8 cellular contexts compared by ENCODE assay signal in the genomic region with DNA sequence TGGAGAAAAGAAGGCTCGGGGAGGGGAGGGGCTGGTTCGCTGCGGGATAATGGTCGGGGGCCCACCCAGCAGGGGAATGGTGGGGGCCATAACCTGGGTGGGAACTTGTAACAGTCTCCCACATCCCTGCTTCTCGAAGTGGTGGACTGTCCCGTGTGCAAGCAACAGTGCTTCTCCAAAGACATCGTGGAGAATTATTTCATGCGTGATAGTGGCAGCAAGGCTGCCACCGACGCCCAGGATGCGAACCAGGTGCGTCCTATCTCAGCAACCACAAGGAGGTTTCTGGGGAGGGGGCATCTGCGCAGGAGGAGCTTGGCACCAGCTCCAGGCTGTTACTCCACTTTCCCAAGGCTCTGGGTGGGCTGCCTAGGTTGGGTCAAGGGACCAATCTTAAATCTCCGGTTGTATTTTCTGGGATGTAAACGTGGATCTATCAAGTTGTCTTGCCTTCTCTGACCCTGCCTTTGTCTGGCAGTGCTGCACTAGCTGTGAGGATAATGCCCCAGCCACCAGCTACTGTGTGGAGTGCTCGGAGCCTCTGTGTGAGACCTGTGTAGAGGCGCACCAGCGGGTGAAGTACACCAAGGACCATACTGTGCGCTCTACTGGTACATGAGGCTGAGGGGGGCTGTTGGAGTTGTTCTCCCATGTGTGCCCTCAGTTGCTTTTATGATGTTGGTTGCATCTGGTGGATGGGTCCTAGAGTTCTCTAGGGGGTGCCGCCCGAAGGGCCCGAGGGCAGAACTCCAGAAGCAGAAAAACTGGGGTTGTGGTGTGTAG. TPM values are rescaled to one million over a fixed set of nuclear protein-coding genes. Genes with fewer than 3 reads are reported as not detected.
DNase-seq lines count a peak whose midpoint lies in the region; ATAC-seq and TF ChIP-seq lines count a peak whose summit lies in the region.

No MANE protein-coding gene starts in this region.

- H3K36me3 ChIP-seq in H7 (replicated peaks; ENCODE audit: control insufficient read depth, insufficient read depth, low read length): peaks cover 52% of the 10 kb centered on the region
- peaks cover 49% of the 10 kb centered on the region for H3K36me3 ChIP-seq in skeletal muscle satellite cell (ENCODE audit: insufficient read depth, low read length)

- H3K27ac Mint-ChIP-seq in activated CD4-positive, alpha-beta memory T cell treated with anti-CD3 and anti-CD28 coated beads, Interleukin-2, amount 10 ng/mL, durations not matched to agents 7 days and 5 days: peak overlapping the region; percentile 82
- peak overlapping the region; percentile 94 for H3K27ac Mint-ChIP-seq in glutamatergic neuron (ENCODE audit: unreplicated experiment)

- DNase-seq in H7 (peak; percentile 49), glutamatergic neuron (no peak), D341Med (ENCODE audit: low spot score) (no peak), NOMO-1 treated with dmso at 0.1 percent for 144 hours (lab: John Stamatoyannopoulos, UW; ENCODE audit: unreplicated experiment) (no peak)
- no peak for DNase-seq in activated CD4-positive, alpha-beta memory T cell treated with anti-CD3 and anti-CD28 coated beads, Interleukin-2, amount 10 ng/mL, durations not matched to agents 7 days and 5 days
- no peak for DNase-seq in activated effector memory CD4-positive, alpha-beta T cell treated with Interleukin-2 at 50 U/mL for 16 hours

- POLR2A ChIA-PET in activated CD4-positive, alpha-beta memory T cell treated with anti-CD3 and anti-CD28 coated beads, Interleukin-2, amount 10 ng/mL, durations not matched to agents 7 days and 5 days (lab: Charles Lee): interaction anchor here (0.8 to 5.9 kb wide), 7 partner anchors 9 to 35 kb away, joined by 3 to 89 read pairs (median 15); a partner anchor contains a TSS

- no peaks in the 10 kb centered on the region for H3K9me3 Mint-ChIP-seq in activated CD4-positive, alpha-beta memory T cell treated with anti-CD3 and anti-CD28 coated beads, Interleukin-2, amount 10 ng/mL, durations not matched to agents 7 days and 5 days
- H3K9me3 Mint-ChIP-seq in glutamatergic neuron (ENCODE audit: unreplicated experiment): peaks cover 22% of the 10 kb centered on the region

- H3K27me3 ChIP-seq in H7 (ENCODE audit: control insufficient read depth, insufficient read depth, low read length) (peaks cover 5% of the 10 kb centered on the region), skeletal muscle satellite cell (ENCODE audit: control insufficient read depth, insufficient read depth, low read length) (no peaks in the 10 kb centered on the region)

- no peak for ATAC-seq in HG02970 (IDR thresholded peaks at IDR 0.05; ENCODE audit: low FRiP score, unreplicated experiment)

- H3K4me3 ChIP-seq in H7 (ENCODE audit: insufficient read depth, low read depth, low read length): peak overlapping the region; percentile 97
- peak overlapping the region; percentile 99 for H3K4me3 ChIP-seq in skeletal muscle satellite cell (ENCODE audit: low read length)

- H3K36me3 Mint-ChIP-seq in activated CD4-positive, alpha-beta memory T cell treated with anti-CD3 and anti-CD28 coated beads, Interleukin-2, amount 10 ng/mL, durations not matched to agents 7 days and 5 days (ENCODE audit: low read depth): peaks cover 53% of the 10 kb centered on the region
- H3K36me3 Mint-ChIP-seq in glutamatergic neuron (ENCODE audit: unreplicated experiment): no peaks in the 10 kb centered on the region

- no peak for TF ChIP-seq CTCF in glutamatergic neuron (IDR thresholded peaks at IDR 0.05; ENCODE audit: partially characterized antibody, unreplicated experiment)

- H3K4me1 ChIP-seq in skeletal muscle satellite cell (ENCODE audit: control insufficient read depth, insufficient read depth, low read length): peaks cover 20% of the 10 kb centered on the region

- H3K4me1 Mint-ChIP-seq in activated CD4-positive, alpha-beta memory T cell treated with anti-CD3 and anti-CD28 coated beads, Interleukin-2, amount 10 ng/mL, durations not matched to agents 7 days and 5 days: peaks cover 36% of the 10 kb centered on the region
- peaks cover 10% of the 10 kb centered on the region for H3K4me1 Mint-ChIP-seq in glutamatergic neuron (ENCODE audit: low read depth, unreplicated experiment)

- no peaks in the 10 kb centered on the region for H3K9me3 ChIP-seq in skeletal muscle satellite cell (replicated peaks; ENCODE audit: low read length)

- peaks cover 4% of the 10 kb centered on the region for H3K27me3 Mint-ChIP-seq in activated CD4-positive, alpha-beta memory T cell treated with anti-CD3 and anti-CD28 coated beads, Interleukin-2, amount 10 ng/mL, durations not matched to agents 7 days and 5 days
- peaks cover 18% of the 10 kb centered on the region for H3K27me3 Mint-ChIP-seq in glutamatergic neuron (ENCODE audit: unreplicated experiment)

- peak overlapping the region; percentile 95 for H3K9ac ChIP-seq in skeletal muscle satellite cell (ENCODE audit: low read depth, low read length)

- CTCF ChIA-PET in activated CD4-positive, alpha-beta memory T cell treated with anti-CD3 and anti-CD28 coated beads, Interleukin-2, amount 10 ng/mL, durations not matched to agents 7 days and 5 days (lab: Charles Lee): interaction anchor here (1.0 to 2.5 kb wide), 3 partner anchors 25 to 36 kb away, joined by 3 to 14 read pairs (median 4); a partner anchor contains a TSS

- peak overlapping the region; percentile 99 for H3K4me2 ChIP-seq in skeletal muscle satellite cell (ENCODE audit: low read length)

- peak overlapping the region; percentile 96 for H3K4me3 Mint-ChIP-seq in activated CD4-positive, alpha-beta memory T cell treated with anti-CD3 and anti-CD28 coated beads, Interleukin-2, amount 10 ng/mL, durations not matched to agents 7 days and 5 days
- H3K4me3 Mint-ChIP-seq in glutamatergic neuron (ENCODE audit: unreplicated experiment): peak overlapping the region; percentile 97

RNA-seq across cellular contexts. Expression of a gene that starts 1.6 kb away (rescaled TPM):
- 1,648 and 1,979 TPM in 2 replicates for total RNA-seq in H7 (2014; rRNA removed; shearing (Covaris generic))
- 100 to 1,000 TPM; 345 TPM for total RNA-seq in activated CD4-positive, alpha-beta memory T cell treated with anti-CD3 and anti-CD28 coated beads, Interleukin-2, amount 10 ng/mL, durations not matched to agents 7 days and 5 days
- 361 TPM for total RNA-seq in glutamatergic neuron (ENCODE audit: unreplicated experiment)
- total RNA-seq in skeletal muscle satellite cell (2012; rRNA removed): 252 and 323 TPM in 2 replicates

RNA-seq across cellular contexts. Expression of a gene that starts 9.4 kb away (rescaled TPM):
- total RNA-seq in H7 (2014; rRNA removed; shearing (Covaris generic)): 85.9 and 96.2 TPM in 2 replicates
- 100 to 1,000 TPM; 137 to 144 TPM for total RNA-seq in activated CD4-positive, alpha-beta memory T cell treated with anti-CD3 and anti-CD28 coated beads, Interleukin-2, amount 10 ng/mL, durations not matched to agents 7 days and 5 days
- 108 TPM for total RNA-seq in glutamatergic neuron (ENCODE audit: unreplicated experiment)
- 86.4 and 113 TPM in 2 replicates for total RNA-seq in skeletal muscle satellite cell (2012; rRNA removed)

RNA-seq across cellular contexts. Expression of a gene that starts 12.9 kb away (rescaled TPM):
- 131 and 188 TPM in 2 replicates for total RNA-seq in H7 (2014; rRNA removed; shearing (Covaris generic))
- 10 to 100 TPM; 87.5 to 92.4 TPM for total RNA-seq in activated CD4-positive, alpha-beta memory T cell treated with anti-CD3 and anti-CD28 coated beads, Interleukin-2, amount 10 ng/mL, durations not matched to agents 7 days and 5 days
- 118 TPM for total RNA-seq in glutamatergic neuron (ENCODE audit: unreplicated experiment)
- 64.6 and 93.0 TPM in 2 replicates for total RNA-seq in skeletal muscle satellite cell (2012; rRNA removed)

RNA-seq across cellular contexts. Expression of a gene that starts 25.9 kb away (rescaled TPM):
- 12.6 and 20.4 TPM in 2 replicates for total RNA-seq in H7 (2014; rRNA removed; shearing (Covaris generic))
- total RNA-seq in activated CD4-positive, alpha-beta memory T cell treated with anti-CD3 and anti-CD28 coated beads, Interleukin-2, amount 10 ng/mL, durations not matched to agents 7 days and 5 days: 10 to 100 TPM; 15.8 to 17.4 TPM
- total RNA-seq in glutamatergic neuron (ENCODE audit: unreplicated experiment): 27.2 TPM
- total RNA-seq in skeletal muscle satellite cell (2012; rRNA removed): 7.1 and 9.0 TPM in 2 replicates

RNA-seq across cellular contexts. Expression of a gene that starts 27.7 kb away (rescaled TPM):
- total RNA-seq in H7 (2014; rRNA removed; shearing (Covaris generic)): 11.0 and 12.5 TPM in 2 replicates
- total RNA-seq in activated CD4-positive, alpha-beta memory T cell treated with anti-CD3 and anti-CD28 coated beads, Interleukin-2, amount 10 ng/mL, durations not matched to agents 7 days and 5 days: 10 to 100 TPM; 21.6 to 22.9 TPM
- 27.3 TPM for total RNA-seq in glutamatergic neuron (ENCODE audit: unreplicated experiment)
- total RNA-seq in skeletal muscle satellite cell (2012; rRNA removed): 13.7 and 16.4 TPM in 2 replicates
